In genomic region chr12:49347307-49348237, GRCh38 we compare ENCODE assay signal across 8 cellular contexts. TPM values are rescaled to one million over a fixed set of nuclear protein-coding genes. Genes with fewer than 3 reads are reported as not detected.
DNase-seq lines count a peak whose midpoint lies in the region; ATAC-seq and TF ChIP-seq lines count a peak whose summit lies in the region.

No MANE protein-coding gene starts in this region.

- no peak overlapping the region for H3K27ac ChIP-seq in endodermal cell (ENCODE audit: low read depth, low read length)

- H3K27ac Mint-ChIP-seq in endodermal cell = no peak overlapping the region

- H3K9me3 Mint-ChIP-seq in endodermal cell = no peaks in the 10 kb centered on the region

- peaks cover 15% of the 10 kb centered on the region for H3K4me1 Mint-ChIP-seq in endodermal cell

- no peak overlapping the region for H3K9ac ChIP-seq in endodermal cell (ENCODE audit: extremely low read depth, low read length, poor library complexity, severe bottlenecking)

- peaks cover 68% of the 10 kb centered on the region for H3K27me3 ChIP-seq in endodermal cell (ENCODE audit: control insufficient read depth, insufficient read depth, low read length, poor library complexity, severe bottlenecking)

- TF ChIP-seq CTCF in endodermal cell (conservative IDR thresholded peaks at IDR 0.05) = peak; percentile 100

- ATAC-seq in HG02798 (IDR thresholded peaks at IDR 0.05; ENCODE audit: poor library complexity, unreplicated experiment) = peak; percentile 62
- no peak for ATAC-seq in HG02678 (IDR thresholded peaks at IDR 0.05; ENCODE audit: unreplicated experiment)

- no peaks in the 10 kb centered on the region for H3K9me3 ChIP-seq in endodermal cell (ENCODE audit: control insufficient read depth, low read length)

- H3K4me3 ChIP-seq in endodermal cell (ENCODE audit: low read length) = peak overlapping the region; percentile 72

- peak overlapping the region; percentile 58 for H3K4me3 Mint-ChIP-seq in endodermal cell

- DNase-seq in DMS53 treated with DMSO at 0.1 percent for 48 hours (lab: John Stamatoyannopoulos, UW; ENCODE audit: unreplicated experiment) = peak; percentile 67
- DNase-seq in NCI-H748 (lab: John Stamatoyannopoulos, UW; ENCODE audit: unreplicated experiment) = peak; percentile 79
- peak; percentile 49 for DNase-seq in activated CD8-positive, alpha-beta memory T cell treated with anti-CD3 and anti-CD28 coated beads, Interleukin-2, amount 50 U/mL, for 24 hours (ENCODE audit: extremely low read depth)
- DNase-seq in endodermal cell = peak; percentile 98
- DNase-seq in middle frontal gyrus (ENCODE audit: extremely low spot score, low spot score) = peak; percentile 73
- DNase-seq in stimulated activated CD8-positive, alpha-beta memory T cell treated with anti-CD3 and anti-CD28 coated beads, Interleukin-15, amount 100 ng/mL, for 48 hours (ENCODE audit: low read depth in 2 of 2) = peak; percentile 61 to 63

- H3K36me3 Mint-ChIP-seq in endodermal cell (ENCODE audit: low read depth) = no peaks in the 10 kb centered on the region

- WGBS in endodermal cell (ENCODE audit: insufficient coverage in 1 of 2, insufficient read length in 1 of 2), 2 experiments = 15 to 21% methylated on average over 12 to 37 of the region's 37 CpGs

- H3K36me3 ChIP-seq in endodermal cell (ENCODE audit: control insufficient read depth, insufficient read depth, low read length) = peaks cover 4% of the 10 kb centered on the region

- H3K27me3 Mint-ChIP-seq in endodermal cell (ENCODE audit: insufficient read depth) = peaks cover 82% of the 10 kb centered on the region

- peaks cover 5% of the 10 kb centered on the region for H3K4me1 ChIP-seq in endodermal cell (ENCODE audit: control insufficient read depth, insufficient read depth, low read length)

RNA-seq across cellular contexts. Expression of gene DNAJC22, which starts 0.9 kb away (rescaled TPM):
- total RNA-seq in endodermal cell = 1 to 10 TPM; 1.9 to 4.6 TPM
- 1.9 TPM for polyA plus RNA-seq in endodermal cell (2013, experiment 1 of 2)
- polyA plus RNA-seq in endodermal cell (2013, experiment 2 of 2) = 2.2 TPM

RNA-seq across cellular contexts. Expression of gene C1QL4, which starts 10.6 kb away (rescaled TPM):
- under 1 TPM; 0.20 to 0.38 TPM for total RNA-seq in endodermal cell
- polyA plus RNA-seq in endodermal cell (2013, experiment 1 of 2) = 31.0 TPM
- polyA plus RNA-seq in endodermal cell (2013, experiment 2 of 2) = 38.9 TPM

RNA-seq across cellular contexts. Expression of gene SPATS2, which starts 19.7 kb away (rescaled TPM):
- 10 to 100 TPM; 50.2 to 64.8 TPM for total RNA-seq in endodermal cell
- polyA plus RNA-seq in endodermal cell (2013, experiment 1 of 2) = 52.3 TPM
- polyA plus RNA-seq in endodermal cell (2013, experiment 2 of 2) = 46.9 TPM

RNA-seq across cellular contexts. Expression of gene TROAP, which starts 24.5 kb away (rescaled TPM):
- 10 to 100 TPM; 60.5 to 87.4 TPM for total RNA-seq in endodermal cell
- polyA plus RNA-seq in endodermal cell (2013, experiment 1 of 2) = 89.3 TPM
- 86.0 TPM for polyA plus RNA-seq in endodermal cell (2013, experiment 2 of 2)

RNA-seq across cellular contexts. Expression of gene PRPH, which starts 52.6 kb away (rescaled TPM):
- under 1 TPM; 0.42 to 0.51 TPM for total RNA-seq in endodermal cell
- 18.3 TPM for polyA plus RNA-seq in endodermal cell (2013, experiment 1 of 2)
- 16.8 TPM for polyA plus RNA-seq in endodermal cell (2013, experiment 2 of 2)
